Comparison of ENCODE assay signal across 9 cellular contexts in genomic region chr6:158488065-158488464, GRCh38.
DNase-seq lines count a peak whose midpoint lies in the region; ATAC-seq and TF ChIP-seq lines count a peak whose summit lies in the region.
"Had no signal": no experiment of that assay in that cellular context is flagged by ENCODE, and none has a peak within 500 bp of the region (broad histone marks: within the 10 kb centered on the region; RNA-seq: fewer than 3 reads in every experiment).

No MANE protein-coding gene starts in this region.

- TF ChIP-seq CTCF in omental fat pad (IDR thresholded peaks at IDR 0.05) (no peak), Calu3 (IDR thresholded peaks at IDR 0.05; ENCODE audit: unreplicated experiment) (no peak)

- no peaks in the 10 kb centered on the region for H3K27me3 Mint-ChIP-seq in Calu3 (ENCODE audit: unreplicated experiment)
- H3K27me3 Mint-ChIP-seq: activated naive CD8-positive, alpha-beta T cell treated with anti-CD3 and anti-CD28 coated beads, Interleukin-2, amount 10 ng/mL, durations not matched to agents 7 days and 5 days had no signal

- H3K27ac Mint-ChIP-seq in Calu3 (ENCODE audit: unreplicated experiment): no peak overlapping the region
- H3K27ac Mint-ChIP-seq: activated naive CD8-positive, alpha-beta T cell treated with anti-CD3 and anti-CD28 coated beads, Interleukin-2, amount 10 ng/mL, durations not matched to agents 7 days and 5 days had no signal

- no peak overlapping the region for H3K4me3 Mint-ChIP-seq in Calu3 (ENCODE audit: low read depth, unreplicated experiment)
- H3K4me3 Mint-ChIP-seq: activated naive CD8-positive, alpha-beta T cell treated with anti-CD3 and anti-CD28 coated beads, Interleukin-2, amount 10 ng/mL, durations not matched to agents 7 days and 5 days had no signal

- peak; percentile 68 for ATAC-seq in omental fat pad (ENCODE audit: low FRiP score)
- ATAC-seq in HG03378 (IDR thresholded peaks at IDR 0.05; ENCODE audit: unreplicated experiment): no peak

- DNase-seq in EH (ENCODE audit: low read depth) (peak; percentile 98), MV-4-11 (lab: John Stamatoyannopoulos, UW) (peak; percentile 14), dermis blood vessel endothelial cell (peak; percentile 82), omental fat pad (ENCODE audit: low spot score) (no peak), Calu3 (no peak), DMS 273 (lab: John Stamatoyannopoulos, UW; ENCODE audit: unreplicated experiment) (no peak)
- no peak for DNase-seq in central memory CD4-positive, alpha-beta T cell
- DNase-seq: activated naive CD8-positive, alpha-beta T cell treated with anti-CD3 and anti-CD28 coated beads, Interleukin-2, amount 10 ng/mL, durations not matched to agents 7 days and 5 days had no signal

- no peaks in the 10 kb centered on the region for H3K9me3 Mint-ChIP-seq in Calu3 (ENCODE audit: low read depth, unreplicated experiment)
- H3K9me3 Mint-ChIP-seq: activated naive CD8-positive, alpha-beta T cell treated with anti-CD3 and anti-CD28 coated beads, Interleukin-2, amount 10 ng/mL, durations not matched to agents 7 days and 5 days had no signal

- peaks cover 10% of the 10 kb centered on the region for H3K36me3 Mint-ChIP-seq in Calu3 (ENCODE audit: insufficient read depth, unreplicated experiment)

- CTCF ChIA-PET in Calu3 (lab: Charles Lee): interaction anchor here (0.6 kb wide), 1 partner anchor 60 kb away, joined by 3 read pairs; no protein-coding TSS in a partner anchor

- H3K4me1 Mint-ChIP-seq in Calu3 (ENCODE audit: low read depth, unreplicated experiment): no peaks in the 10 kb centered on the region

- intact Hi-C loops in Calu3 (cut with micrococcal nuclease; ENCODE audit: unreplicated experiment): no loop called here

- no TSS peak for BruUV-seq in Calu3 (replicated peaks; lab: Mats Ljungman, UMichigan)

Comparison
In these comparisons a context has a peak if more than half of its experiments do, and no peak if none do; other contexts are left out.
1. DNase-seq: peak in EH (single experiment), MV-4-11 (single experiment) and dermis blood vessel endothelial cell (single experiment); none in omental fat pad (single experiment), Calu3 (single experiment), DMS 273 (single experiment) and central memory CD4-positive, alpha-beta T cell (single experiment).